In the genomic region with DNA sequence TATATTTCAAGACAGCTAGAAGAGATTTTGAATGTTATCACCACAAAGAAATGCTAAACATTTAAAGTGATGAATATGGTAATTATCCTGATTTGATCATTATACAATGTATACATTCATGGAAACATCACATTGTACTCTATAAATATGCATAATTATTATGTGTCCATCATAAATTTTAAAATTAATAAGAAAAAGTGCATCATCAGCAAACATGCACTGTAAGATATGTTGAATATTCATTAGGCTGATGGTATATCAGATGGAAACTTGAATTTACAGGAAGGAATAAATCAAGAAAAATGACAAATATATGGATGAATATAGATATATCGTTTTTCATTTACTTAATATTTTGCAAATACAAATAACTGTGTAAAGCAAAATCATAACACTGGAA, we compare ENCODE assay signal across 22 cellular contexts.
DNase-seq lines count a peak whose midpoint lies in the region; ATAC-seq, FAIRE-seq and TF ChIP-seq lines count a peak whose summit lies in the region.
"Had no signal": no experiment of that assay in that cellular context is flagged by ENCODE, and none has a peak within 500 bp of the region (broad histone marks: within the 10 kb centered on the region; RNA-seq: fewer than 3 reads in every experiment).

No MANE protein-coding gene starts in this region.

- no peaks in the 10 kb centered on the region for H3K27me3 ChIP-seq in neuron (ENCODE audit: insufficient read depth, low read length)
- H3K27me3 ChIP-seq: BLaER1 treated with 17β-estradiol and CSF1 and Interleukin-3, amounts not matched to agents 10 nM and 100 nM had no signal

- no peak overlapping the region for H3K27ac ChIP-seq in A549
- peak overlapping the region; percentile 92 for H3K27ac ChIP-seq in SK-N-MC
- H3K27ac ChIP-seq: BLaER1 treated with 17β-estradiol and CSF1 and Interleukin-3, amounts not matched to agents 10 nM and 100 nM; C4-2B had no signal

- no peak for ATAC-seq in A549
- ATAC-seq in stimulated activated naive B cell treated with anti-CD40 and anti-IgM and Interleukin-4, amounts not matched to agents 10 μg/mL and 1 μg/mL and 100 μg/mL, for 72 hours (replicated peaks), result no peak
- ATAC-seq: CD8-positive, alpha-beta T cell; GM12878 had no signal

- CTCF ChIA-PET in A549 (lab: Yijun Ruan, JAX), result no interaction called here

- no peak for DNase-seq in A549 (ENCODE audit: low read depth in 1 of 2, low spot score in 1 of 2)
- peak; percentile 84 for DNase-seq in SK-N-MC (ENCODE audit: low read depth, low spot score)
- DNase-seq in stimulated activated CD4-positive, alpha-beta T cell treated with anti-CD3 and anti-CD28 coated beads, Interleukin-1b, Interleukin-23, amount 100 ng/mL, for 48 hours, result no peak
- DNase-seq in stimulated activated naive B cell treated with anti-CD40 and anti-IgM and Interleukin-4, amounts not matched to agents 10 μg/mL and 1 μg/mL and 100 μg/mL, for 72 hours, result no peak
- no peak for DNase-seq in stimulated activated naive CD4-positive, alpha-beta T cell treated with Interleukin-2 at 50 U/mL for 16 hours (lab: John Stamatoyannopoulos, UW)
- DNase-seq: 8988T; AML-193; Caco-2; Calu3; CD4-positive, alpha-beta T cell; CD8-positive, alpha-beta T cell; DMS79 treated with DMSO at 0.1 percent for 48 hours; GDM1 had no signal

- peaks cover 41% of the 10 kb centered on the region for H3K36me3 ChIP-seq in SK-N-MC (ENCODE audit: insufficient read depth, low read length)
- no peaks in the 10 kb centered on the region for H3K36me3 ChIP-seq in neuron (ENCODE audit: insufficient read depth, low read length)
- H3K36me3 ChIP-seq: BLaER1 treated with 17β-estradiol and CSF1 and Interleukin-3, amounts not matched to agents 10 nM and 100 nM had no signal

- no peak for TF ChIP-seq CTCF in A549 (IDR thresholded peaks at IDR 0.05)

- FAIRE-seq in A549 (lab: Jason Lieb, UNC) (no peak), G401.6 (lab: Jason Lieb, UNC) (peak; percentile 15)
- FAIRE-seq: D721Med, GM12892, GM18507 had no signal

- H3K9ac ChIP-seq in SK-N-MC (ENCODE audit: insufficient read length), result no peak overlapping the region
- H3K9ac ChIP-seq: BLaER1 treated with 17β-estradiol and CSF1 and Interleukin-3, amounts not matched to agents 10 nM and 100 nM had no signal

- H3K9me3 ChIP-seq in A549 (no peaks in the 10 kb centered on the region), SK-N-MC (ENCODE audit: low read depth, low read length) (peaks cover 20% of the 10 kb centered on the region; the same call in 1 of the 2 replicates), neuron (ENCODE audit: low read length) (peaks cover 2% of the 10 kb centered on the region)
- H3K9me3 ChIP-seq: BLaER1 treated with 17β-estradiol and CSF1 and Interleukin-3, amounts not matched to agents 10 nM and 100 nM; Caco-2 had no signal

- TF ChIP-seq RAD21 in A549 (conservative IDR thresholded peaks at IDR 0.05 in 1 of 2, IDR thresholded peaks at IDR 0.05 in 1 of 2), result no peak

- H3K4me3 Mint-ChIP-seq in stimulated activated naive B cell treated with anti-CD40 and anti-IgM and Interleukin-4, amounts not matched to agents 10 μg/mL and 1 μg/mL and 100 μg/mL, for 72 hours, result no peak overlapping the region
- H3K4me3 Mint-ChIP-seq: B cell; CD4-positive, alpha-beta T cell; CD8-positive, alpha-beta T cell had no signal

- peak overlapping the region; percentile 36 for H2AFZ ChIP-seq in neuron (ENCODE audit: low read depth, low read length)

- H3K4me2 ChIP-seq in A549, result no peak overlapping the region
- H3K4me2 ChIP-seq: BLaER1 treated with 17β-estradiol and CSF1 and Interleukin-3, amounts not matched to agents 10 nM and 100 nM had no signal

- 0% methylated on average over 1 of the region's 1 CpG for WGBS in A549 (ENCODE audit: missing lambda C conversion rate)

- no peaks in the 10 kb centered on the region for H3K36me3 Mint-ChIP-seq in stimulated activated naive B cell treated with anti-CD40 and anti-IgM and Interleukin-4, amounts not matched to agents 10 μg/mL and 1 μg/mL and 100 μg/mL, for 72 hours
- H3K36me3 Mint-ChIP-seq: CD8-positive, alpha-beta T cell had no signal

- no peaks in the 10 kb centered on the region for H3K27me3 Mint-ChIP-seq in stimulated activated naive B cell treated with anti-CD40 and anti-IgM and Interleukin-4, amounts not matched to agents 10 μg/mL and 1 μg/mL and 100 μg/mL, for 72 hours
- H3K27me3 Mint-ChIP-seq: B cell; CD4-positive, alpha-beta T cell had no signal

- POLR2A ChIA-PET in A549 (lab: Yijun Ruan, JAX), result no interaction called here

- no peak for TF ChIP-seq POLR2A in A549 (IDR thresholded peaks at IDR 0.05; ENCODE audit: low read length)

- no peaks in the 10 kb centered on the region for H3K4me1 Mint-ChIP-seq in stimulated activated naive B cell treated with anti-CD40 and anti-IgM and Interleukin-4, amounts not matched to agents 10 μg/mL and 1 μg/mL and 100 μg/mL, for 72 hours
- H3K4me1 Mint-ChIP-seq: B cell had no signal

- H3K4me1 ChIP-seq in A549 (no peaks in the 10 kb centered on the region), neuron (ENCODE audit: insufficient read depth, low read length) (no peaks in the 10 kb centered on the region)
- H3K4me1 ChIP-seq: BLaER1 treated with 17β-estradiol and CSF1 and Interleukin-3, amounts not matched to agents 10 nM and 100 nM; Caco-2 had no signal

- peaks cover 0 to 7% of the 10 kb centered on the region in 2 donors for H3K9me3 Mint-ChIP-seq in stimulated activated naive B cell treated with anti-CD40 and anti-IgM and Interleukin-4, amounts not matched to agents 10 μg/mL and 1 μg/mL and 100 μg/mL, for 72 hours

- H3K4me3 ChIP-seq in A549, result no peak overlapping the region
- H3K4me3 ChIP-seq in SK-N-MC, result peak overlapping the region; percentile 1; the same call in 1 of the 2 replicates
- H3K4me3 ChIP-seq in neuron (ENCODE audit: low read length), result no peak overlapping the region
- H3K4me3 ChIP-seq: BLaER1 treated with 17β-estradiol and CSF1 and Interleukin-3, amounts not matched to agents 10 nM and 100 nM; GM12878 had no signal

- TF ChIP-seq EP300 in A549 (IDR thresholded peaks at IDR 0.05), result no peak

- H3K27ac Mint-ChIP-seq in stimulated activated naive B cell treated with anti-CD40 and anti-IgM and Interleukin-4, amounts not matched to agents 10 μg/mL and 1 μg/mL and 100 μg/mL, for 72 hours, result no peak overlapping the region
- H3K27ac Mint-ChIP-seq: B cell; CD4-positive, alpha-beta T cell; CD8-positive, alpha-beta T cell had no signal

TF ChIP-seq in A549, 52 proteins besides CTCF, POLR2A, EP300 and RAD21:
- TF ChIP-seq FOXS1 (CRISPR knock-in tag; IDR thresholded peaks at IDR 0.05) (no peak), ZNF302 (CRISPR knock-in tag; IDR thresholded peaks at IDR 0.05) (no peak), MAFK (IDR thresholded peaks at IDR 0.05; ENCODE audit: partially characterized antibody) (peak; percentile 57), TFCP2L1 (CRISPR knock-in tag; IDR thresholded peaks at IDR 0.05) (no peak), POLR2AphosphoS2 (conservative IDR thresholded peaks at IDR 0.05; ENCODE audit: low read length) (no peak)
- TF ChIP-seq, protein P1, sequence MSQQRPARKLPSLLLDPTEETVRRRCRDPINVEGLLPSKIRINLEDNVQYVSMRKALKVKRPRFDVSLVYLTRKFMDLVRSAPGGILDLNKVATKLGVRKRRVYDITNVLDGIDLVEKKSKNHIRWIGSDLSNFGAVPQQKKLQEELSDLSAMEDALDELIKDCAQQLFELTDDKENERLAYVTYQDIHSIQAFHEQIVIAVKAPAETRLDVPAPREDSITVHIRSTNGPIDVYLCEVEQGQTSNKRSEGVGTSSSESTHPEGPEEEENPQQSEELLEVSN (IDR thresholded peaks at IDR 0.05; ENCODE audit: borderline replicate concordance, low read depth), result no peak
